1 cellular context compared by ENCODE assay signal in the genomic region with DNA sequence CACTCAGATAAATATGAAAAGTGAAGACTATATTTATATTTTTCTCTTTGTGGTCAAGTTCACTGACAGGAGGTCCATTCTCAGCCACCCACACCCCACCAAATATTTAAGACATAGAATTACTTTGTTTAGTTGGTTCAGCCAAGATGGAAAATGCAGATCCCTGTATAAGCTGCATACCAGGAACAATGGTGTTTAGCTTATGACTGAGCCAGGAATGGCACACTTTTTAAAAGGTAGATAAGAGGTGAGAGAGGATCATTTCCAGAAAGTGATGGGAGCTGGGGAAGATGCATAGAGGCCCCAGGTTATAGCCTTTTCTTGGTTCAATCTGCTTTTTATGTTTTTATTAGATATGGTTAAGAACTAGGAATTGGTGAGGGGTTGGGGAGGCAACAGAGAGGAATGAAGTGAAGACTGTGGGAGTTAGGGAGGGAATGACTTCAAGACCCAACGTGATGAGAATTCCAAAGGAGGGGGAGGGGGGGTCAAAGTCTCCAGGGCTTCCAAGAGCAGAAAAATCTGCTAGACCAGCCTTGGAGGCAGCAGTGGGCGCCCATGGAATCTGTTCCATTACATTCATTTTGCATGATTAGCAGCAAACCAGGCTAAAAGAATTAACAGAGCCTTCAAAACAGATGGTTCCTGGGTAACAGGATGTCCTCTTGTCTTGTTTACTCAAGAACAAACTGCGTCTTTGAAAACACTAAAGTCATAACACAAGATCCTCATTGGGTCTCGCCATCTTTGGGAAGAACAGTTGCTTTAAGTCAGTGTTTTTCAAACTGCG.
TF ChIP-seq lines count a peak whose summit lies in the region.

No MANE protein-coding gene starts in this region.

TF ChIP-seq in IMR-90, 13 proteins besides CTCF, POLR2A, EP300 and RAD21:
- TF ChIP-seq CEBPB (IDR thresholded peaks at IDR 0.05; ENCODE audit: low read depth, low read length) (no peak), USF2 (IDR thresholded peaks at IDR 0.05; ENCODE audit: low read depth, low read length) (no peak), RCOR1 (IDR thresholded peaks at IDR 0.05; ENCODE audit: insufficient replicate concordance, low read length) (no peak), FOS (IDR thresholded peaks at IDR 0.05; ENCODE audit: low read depth, low read length) (no peak), RFX5 (IDR thresholded peaks at IDR 0.05; ENCODE audit: low read depth, low read length) (no peak), CHD1 (IDR thresholded peaks at IDR 0.05; ENCODE audit: low read depth, low read length) (no peak), ELK1 (IDR thresholded peaks at IDR 0.05; ENCODE audit: borderline replicate concordance, low read depth, low read length) (no peak), SMC3 (IDR thresholded peaks at IDR 0.05; ENCODE audit: low read depth, low read length) (no peak), NFE2L2 (IDR thresholded peaks at IDR 0.05; ENCODE audit: low read depth, low read length) (no peak), MAFK (IDR thresholded peaks at IDR 0.05; ENCODE audit: low read depth, low read length) (no peak), MXI1 (IDR thresholded peaks at IDR 0.05; ENCODE audit: borderline replicate concordance, low read depth, low read length) (no peak), BHLHE40 (IDR thresholded peaks at IDR 0.05; ENCODE audit: low read depth, low read length) (no peak), MAZ (IDR thresholded peaks at IDR 0.05; ENCODE audit: borderline replicate concordance, low read depth, low read length) (no peak)
